7 cellular contexts compared by ENCODE assay signal in the genomic region with DNA sequence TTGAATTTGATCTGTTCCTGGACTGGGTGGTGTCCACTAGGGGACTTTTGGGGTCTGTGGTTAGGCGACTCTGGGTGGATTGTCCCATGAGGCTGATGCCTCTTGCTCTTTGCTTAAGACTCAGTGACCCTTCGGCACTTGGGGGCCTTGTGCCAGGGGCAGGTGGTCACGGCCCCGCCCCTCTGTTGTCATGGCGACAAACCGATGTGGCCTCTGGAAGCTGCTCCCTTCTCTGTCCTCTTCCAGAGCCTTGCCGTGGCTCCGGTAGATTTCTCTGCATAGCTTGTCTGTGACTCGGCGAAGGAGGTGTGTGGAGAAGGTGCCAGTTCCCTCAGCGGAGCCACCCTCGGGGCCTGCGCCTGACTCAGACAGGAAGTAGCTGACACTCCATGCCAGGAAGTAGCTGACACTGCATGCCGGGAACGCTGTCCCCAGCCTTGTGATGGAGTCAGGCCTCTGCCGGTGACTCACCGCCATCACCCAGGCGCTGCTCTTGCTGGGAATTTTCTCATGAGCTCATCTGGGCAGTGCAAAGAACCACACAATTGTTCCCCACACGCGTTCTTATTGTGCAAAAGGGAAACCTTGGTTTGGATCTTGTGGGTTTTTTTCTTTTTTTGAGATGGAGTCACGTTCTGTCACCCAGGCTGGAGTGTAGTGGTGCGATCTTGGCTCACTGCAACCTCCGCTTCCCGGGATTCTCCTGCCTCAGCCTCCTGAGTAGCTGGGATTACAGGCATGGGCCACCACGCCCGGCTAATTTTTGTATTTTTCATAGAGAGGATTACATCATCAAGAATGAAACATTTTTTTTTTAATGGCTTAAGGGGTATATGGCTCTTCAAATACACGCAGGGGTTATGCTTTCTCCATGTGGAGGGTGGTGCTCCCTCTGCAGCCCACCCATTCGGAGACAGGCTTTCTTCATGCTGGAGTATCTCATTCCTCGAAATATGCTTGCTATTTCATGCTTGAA.
DNase-seq lines count a peak whose midpoint lies in the region; ATAC-seq and TF ChIP-seq lines count a peak whose summit lies in the region.

No MANE protein-coding gene starts in this region.

- no peak for TF ChIP-seq POLR2A in uterus (IDR thresholded peaks at IDR 0.05)

- H3K27ac ChIP-seq in left ventricle myocardium inferior (replicated peaks) (peak overlapping the region; percentile 84), uterus (peak overlapping the region in 1 of 2 donors; percentile 47)

- ATAC-seq in GM18873 (IDR thresholded peaks at IDR 0.05; ENCODE audit: low FRiP score, unreplicated experiment) (peak; percentile 75), HG03175 (IDR thresholded peaks at IDR 0.05; ENCODE audit: unreplicated experiment) (peak; percentile 83), T-cell (replicated peaks in 1 of 4) (peak; percentile 85 to 93 (median 92))

- no peaks in the 10 kb centered on the region for H3K9me3 Mint-ChIP-seq in T-cell

- H3K4me1 Mint-ChIP-seq in T-cell = peaks cover 28 to 53% (median 49%) of the 10 kb centered on the region in 3 donors

- peak overlapping the region; percentile 65 to 67 (median 66) for H3K4me3 Mint-ChIP-seq in T-cell

- H3K36me3 Mint-ChIP-seq in T-cell = peaks cover 2% of the 10 kb centered on the region

- POLR2A ChIA-PET in T-cell (lab: Charles Lee) = interaction anchor here (0.6 to 1.2 kb wide), 8 partner anchors 9 to 256 kb away, joined by 3 to 5 read pairs (median 3); a partner anchor contains a TSS

- no peaks in the 10 kb centered on the region for H3K36me3 ChIP-seq in left ventricle myocardium inferior
- no peaks in the 10 kb centered on the region for H3K36me3 ChIP-seq in uterus

- peak; percentile 24 for TF ChIP-seq CTCF in left ventricle myocardium inferior (IDR thresholded peaks at IDR 0.05; ENCODE audit: borderline replicate concordance)
- TF ChIP-seq CTCF in uterus (IDR thresholded peaks at IDR 0.05) = no peak

- H3K4me1 ChIP-seq in left ventricle myocardium inferior (peaks cover 12% of the 10 kb centered on the region), uterus (no peaks in the 10 kb centered on the region)

- peak overlapping the region; percentile 96 to 97 for H3K27ac Mint-ChIP-seq in T-cell

- CTCF ChIA-PET in T-cell (lab: Charles Lee) = interaction anchor here in 1 of 2 donors (0.5 to 1.4 kb wide), 10 partner anchors 15 to 225 kb away, joined by 3 to 13 read pairs (median 4); a partner anchor contains a TSS

- intact Hi-C loops in left ventricle myocardium inferior (cut with micrococcal nuclease) (no loop called here), uterus (cut with DNase I; ENCODE audit: low total_unique reads) (no loop called here)

- H3K27me3 Mint-ChIP-seq in T-cell = no peaks in the 10 kb centered on the region

- H3K4me3 ChIP-seq in left ventricle myocardium inferior (peak overlapping the region; percentile 52), uterus (no peak overlapping the region)

- H3K9me3 ChIP-seq in left ventricle myocardium inferior (replicated peaks) (no peaks in the 10 kb centered on the region), uterus (no peaks in the 10 kb centered on the region)

- H3K27me3 ChIP-seq in left ventricle myocardium inferior (ENCODE audit: low read depth) (no peaks in the 10 kb centered on the region), uterus (no peaks in the 10 kb centered on the region)

- DNase-seq in T-cell (peak; percentile 53 to 91 (median 84)), amniotic epithelial cell (ENCODE audit: low read depth) (peak; percentile 97), left ventricle myocardium inferior (peak; percentile 86), retina (peak; percentile 33), uterus (peak; percentile 56 to 74)

Comparison
In these comparisons a context has a peak if more than half of its experiments do, and no peak if none do; other contexts are left out.
1. DNase-seq: peak in every context shown above with its lines; median percentile 97 in amniotic epithelial cell; 86 in left ventricle myocardium inferior; 84 in T-cell; 65 in uterus; 33 in retina.